19 cellular contexts compared by ENCODE assay signal in the genomic region with DNA sequence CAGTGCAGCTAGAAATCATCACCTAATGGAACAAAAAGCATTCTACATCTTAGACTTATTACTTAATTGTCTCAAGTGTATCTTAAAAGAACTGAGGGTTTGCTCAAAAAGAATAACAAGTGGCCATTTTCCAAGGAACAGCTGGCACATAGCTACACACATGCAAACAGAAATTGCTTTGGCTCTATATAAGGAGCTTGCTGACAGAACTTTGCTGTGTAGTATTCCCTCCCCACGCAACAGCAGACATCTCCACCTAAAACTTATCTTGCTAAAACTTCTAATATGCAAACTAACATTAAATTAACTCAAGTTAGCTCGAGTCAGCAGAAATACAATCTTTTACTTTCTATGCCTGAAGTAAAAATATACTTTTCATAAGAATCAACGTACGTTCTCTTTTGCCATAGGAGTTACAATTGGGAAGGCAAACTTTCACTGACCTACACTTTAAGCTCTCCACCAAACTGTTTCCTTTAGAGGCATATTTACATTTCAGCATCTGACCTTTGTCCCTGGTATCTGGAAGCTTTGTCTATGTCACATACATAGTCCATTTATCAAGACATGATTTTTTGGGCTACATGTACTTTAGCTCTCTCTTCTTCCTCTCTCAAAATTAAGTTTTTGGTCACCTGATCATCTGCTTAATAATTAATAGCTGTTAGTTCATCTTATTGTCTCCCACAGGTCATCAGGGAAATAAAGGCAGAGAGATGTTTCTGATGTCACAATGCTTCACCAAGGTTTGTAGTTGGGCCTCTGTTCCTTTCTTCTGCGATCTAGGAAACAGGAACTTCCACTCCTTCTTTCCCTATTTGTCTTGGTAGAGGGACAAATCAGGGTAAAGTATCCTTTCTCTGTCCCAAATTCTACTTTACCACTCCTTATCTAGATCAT.
A peak's percentile ranks its signal among the peaks of the same experiment; 100 is the strongest.
DNase-seq lines count a peak whose midpoint lies in the region; ATAC-seq, FAIRE-seq and TF ChIP-seq lines count a peak whose summit lies in the region.
"Had no signal": no experiment of that assay in that cellular context is flagged by ENCODE, and none has a peak within 500 bp of the region (broad histone marks: within the 10 kb centered on the region; RNA-seq: fewer than 3 reads in every experiment).

No MANE protein-coding gene starts in this region.

- H3K27ac ChIP-seq in hepatocyte (peak overlapping the region; percentile 14), liver (ENCODE audit: low read depth in 1 of 2, low read length in 2 of 2) (no peak overlapping the region), small intestine (ENCODE audit: low read depth in 1 of 2, low read length in 1 of 2) (no peak overlapping the region)
- H3K27ac ChIP-seq: C4-2B, GM23248, HL-60, KMS-11 had no signal

- no peaks in the 10 kb centered on the region for H3K4me1 Mint-ChIP-seq in effector memory CD8-positive, alpha-beta T cell (ENCODE audit: low read depth in 2 of 2)

- intact Hi-C loops in sciatic nerve (cut with DNase I) = no loop called here

- no peak overlapping the region for H3K27ac Mint-ChIP-seq in effector memory CD8-positive, alpha-beta T cell
- H3K27ac Mint-ChIP-seq: CD4-positive, alpha-beta T cell had no signal

- DNase-seq in HuH-7 (ENCODE audit: low spot score) = peak; percentile 3
- DNase-seq in hepatocyte (ENCODE audit: low spot score) = no peak
- DNase-seq in small intestine = peak; percentile 11
- no peak for DNase-seq in sciatic nerve (ENCODE audit: low spot score)
- DNase-seq in NCI-H345 (lab: John Stamatoyannopoulos, UW) = no peak
- no peak for DNase-seq in DMS114 treated with DMSO at 0.1 percent for 48 hours (lab: John Stamatoyannopoulos, UW; ENCODE audit: unreplicated experiment)
- no peak for DNase-seq in effector memory CD8-positive, alpha-beta T cell
- DNase-seq: AML-193; CD4-positive, alpha-beta T cell; DMS79 treated with DMSO at 0.1 percent for 48 hours; GF-D8; GM23248 had no signal

- H3K36me3 Mint-ChIP-seq in effector memory CD8-positive, alpha-beta T cell (ENCODE audit: insufficient read depth) = no peaks in the 10 kb centered on the region

- H4K20me1 ChIP-seq in hepatocyte (ENCODE audit: insufficient read depth, poor library complexity, severe bottlenecking) = no peaks in the 10 kb centered on the region

- no peak for ATAC-seq in sciatic nerve
- no peak for ATAC-seq in effector memory CD8-positive, alpha-beta T cell (replicated peaks)

- H3K4me2 ChIP-seq in hepatocyte = no peak overlapping the region
- H3K4me2 ChIP-seq: KMS-11 had no signal

- H3K4me1 ChIP-seq in hepatocyte (ENCODE audit: insufficient read depth) (peaks cover 6% of the 10 kb centered on the region), liver (ENCODE audit: control insufficient read depth in 4 of 4, insufficient read depth in 4 of 4, low read length in 3 of 4) (peaks cover 0 to 9% (median 0%) of the 10 kb centered on the region in 4 donors), small intestine (ENCODE audit: control insufficient read depth in 2 of 2, insufficient read depth in 1 of 2, low read depth in 1 of 2, low read length in 1 of 2) (no peaks in the 10 kb centered on the region)
- H3K4me1 ChIP-seq: HAP-1 had no signal

- H3K4me3 Mint-ChIP-seq in effector memory CD8-positive, alpha-beta T cell = no peak overlapping the region
- H3K4me3 Mint-ChIP-seq: CD4-positive, alpha-beta T cell had no signal

- H3K4me3 ChIP-seq in hepatocyte (no peak overlapping the region), liver (ENCODE audit: low read depth in 1 of 3, low read length in 3 of 3) (no peak overlapping the region), small intestine (ENCODE audit: low read depth in 1 of 2, low read length in 2 of 2) (no peak overlapping the region)
- H3K4me3 ChIP-seq: GM23248, HAP-1 had no signal

- H3K27me3 ChIP-seq in hepatocyte = no peaks in the 10 kb centered on the region
- H3K27me3 ChIP-seq in liver (ENCODE audit: control insufficient read depth in 4 of 4, insufficient read depth in 4 of 4, low read length in 3 of 4) = no peaks in the 10 kb centered on the region
- H3K27me3 ChIP-seq in small intestine (ENCODE audit: control insufficient read depth in 2 of 2, insufficient read depth in 2 of 2, low read length in 2 of 2) = no peaks in the 10 kb centered on the region

- peak in 1 of 2 donors; percentile 26 for TF ChIP-seq RAD21 in liver (IDR thresholded peaks at IDR 0.05)

- H3K9ac ChIP-seq in liver (ENCODE audit: low read depth in 1 of 2, low read length in 2 of 2) = no peak overlapping the region
- H3K9ac ChIP-seq: GM23248, KMS-11 had no signal

- TF ChIP-seq CTCF in hepatocyte (IDR thresholded peaks at IDR 0.05; ENCODE audit: poor library complexity) = no peak
- no peak for TF ChIP-seq CTCF in liver (IDR thresholded peaks at IDR 0.05; ENCODE audit: low read depth, low read length, missing input control)

- H3K9me3 ChIP-seq in hepatocyte (ENCODE audit: low read depth) (no peaks in the 10 kb centered on the region), liver (ENCODE audit: control insufficient read depth in 4 of 4, low read length in 3 of 4) (no peaks in the 10 kb centered on the region), small intestine (ENCODE audit: control insufficient read depth, low read depth) (no peaks in the 10 kb centered on the region)
- H3K9me3 ChIP-seq: HAP-1 had no signal

- H3K9me3 Mint-ChIP-seq in effector memory CD8-positive, alpha-beta T cell = peaks cover 0 to 9% of the 10 kb centered on the region in 2 donors

- no peaks in the 10 kb centered on the region for H3K9me2 ChIP-seq in hepatocyte (replicated peaks; ENCODE audit: insufficient read depth)

- H3K79me2 ChIP-seq in hepatocyte = no peaks in the 10 kb centered on the region

- no peak overlapping the region for H2AFZ ChIP-seq in hepatocyte
- H2AFZ ChIP-seq: GM23248 had no signal

- H3K36me3 ChIP-seq in hepatocyte (replicated peaks; ENCODE audit: insufficient read depth, low read depth) (no peaks in the 10 kb centered on the region), liver (ENCODE audit: control insufficient read depth in 4 of 4, insufficient read depth in 3 of 4, low read depth in 1 of 4, low read length in 3 of 4) (no peaks in the 10 kb centered on the region), small intestine (ENCODE audit: control insufficient read depth in 2 of 2, insufficient read depth in 2 of 2, low read length in 2 of 2) (no peaks in the 10 kb centered on the region)
- H3K36me3 ChIP-seq: HAP-1 had no signal

- 75% methylated on average over 5 of the region's 5 CpGs for WGBS in hepatocyte (ENCODE audit: low lambda C conversion rate, missing lambda C conversion rate)
- 79% methylated on average over 5 of the region's 5 CpGs for WGBS in liver
- 75 to 82% (median 80%) methylated on average over 5 of the region's 5 CpGs for WGBS in small intestine, 3 donors

- H3K27me3 Mint-ChIP-seq in effector memory CD8-positive, alpha-beta T cell = no peaks in the 10 kb centered on the region
- H3K27me3 Mint-ChIP-seq: CD4-positive, alpha-beta T cell had no signal

- FAIRE-seq in small intestine (lab: Jason Lieb, UNC) = no peak
- FAIRE-seq: A204.1, HTR-8/SVneo had no signal

TF ChIP-seq in liver, 16 proteins besides CTCF, POLR2A, EP300 and RAD21 (continues in another document):
- TF ChIP-seq JUND (IDR thresholded peaks at IDR 0.05) = no peak
- TF ChIP-seq MAX (IDR thresholded peaks at IDR 0.05) = peak; percentile 15
- TF ChIP-seq HNF4G (IDR thresholded peaks at IDR 0.05) = peak; percentile 51
- no peak for TF ChIP-seq TAF1 (conservative IDR thresholded peaks at IDR 0.05)
- TF ChIP-seq, protein P1, sequence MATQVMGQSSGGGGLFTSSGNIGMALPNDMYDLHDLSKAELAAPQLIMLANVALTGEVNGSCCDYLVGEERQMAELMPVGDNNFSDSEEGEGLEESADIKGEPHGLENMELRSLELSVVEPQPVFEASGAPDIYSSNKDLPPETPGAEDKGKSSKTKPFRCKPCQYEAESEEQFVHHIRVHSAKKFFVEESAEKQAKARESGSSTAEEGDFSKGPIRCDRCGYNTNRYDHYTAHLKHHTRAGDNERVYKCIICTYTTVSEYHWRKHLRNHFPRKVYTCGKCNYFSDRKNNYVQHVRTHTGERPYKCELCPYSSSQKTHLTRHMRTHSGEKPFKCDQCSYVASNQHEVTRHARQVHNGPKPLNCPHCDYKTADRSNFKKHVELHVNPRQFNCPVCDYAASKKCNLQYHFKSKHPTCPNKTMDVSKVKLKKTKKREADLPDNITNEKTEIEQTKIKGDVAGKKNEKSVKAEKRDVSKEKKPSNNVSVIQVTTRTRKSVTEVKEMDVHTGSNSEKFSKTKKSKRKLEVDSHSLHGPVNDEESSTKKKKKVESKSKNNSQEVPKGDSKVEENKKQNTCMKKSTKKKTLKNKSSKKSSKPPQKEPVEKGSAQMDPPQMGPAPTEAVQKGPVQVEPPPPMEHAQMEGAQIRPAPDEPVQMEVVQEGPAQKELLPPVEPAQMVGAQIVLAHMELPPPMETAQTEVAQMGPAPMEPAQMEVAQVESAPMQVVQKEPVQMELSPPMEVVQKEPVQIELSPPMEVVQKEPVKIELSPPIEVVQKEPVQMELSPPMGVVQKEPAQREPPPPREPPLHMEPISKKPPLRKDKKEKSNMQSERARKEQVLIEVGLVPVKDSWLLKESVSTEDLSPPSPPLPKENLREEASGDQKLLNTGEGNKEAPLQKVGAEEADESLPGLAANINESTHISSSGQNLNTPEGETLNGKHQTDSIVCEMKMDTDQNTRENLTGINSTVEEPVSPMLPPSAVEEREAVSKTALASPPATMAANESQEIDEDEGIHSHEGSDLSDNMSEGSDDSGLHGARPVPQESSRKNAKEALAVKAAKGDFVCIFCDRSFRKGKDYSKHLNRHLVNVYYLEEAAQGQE (IDR thresholded peaks at IDR 0.05) = peak; percentile 54
- TF ChIP-seq GABPA (IDR thresholded peaks at IDR 0.05 in 1 of 2, conservative IDR thresholded peaks at IDR 0.05 in 1 of 2) = no peak
- peak; percentile 89 for TF ChIP-seq SP1 (IDR thresholded peaks at IDR 0.05)
- TF ChIP-seq YY1 (IDR thresholded peaks at IDR 0.05) = no peak
- TF ChIP-seq HNF4A (conservative IDR thresholded peaks at IDR 0.05) = peak; percentile 90 to 91
- TF ChIP-seq FOXA2 (IDR thresholded peaks at IDR 0.05) = peak; percentile 94
- TF ChIP-seq FOXA1 (IDR thresholded peaks at IDR 0.05) = peak; percentile 89

Comparison
In these comparisons a context has a peak if more than half of its experiments do, and no peak if none do; other contexts are left out.
1. DNase-seq: peak in HuH-7 (single experiment) and small intestine (single experiment); none in hepatocyte (single experiment), sciatic nerve (single experiment), NCI-H345 (single experiment), DMS114 treated with DMSO at 0.1 percent for 48 hours (single experiment) and effector memory CD8-positive, alpha-beta T cell (0 of 3).